8 cellular contexts compared by ENCODE assay signal in the genomic region with DNA sequence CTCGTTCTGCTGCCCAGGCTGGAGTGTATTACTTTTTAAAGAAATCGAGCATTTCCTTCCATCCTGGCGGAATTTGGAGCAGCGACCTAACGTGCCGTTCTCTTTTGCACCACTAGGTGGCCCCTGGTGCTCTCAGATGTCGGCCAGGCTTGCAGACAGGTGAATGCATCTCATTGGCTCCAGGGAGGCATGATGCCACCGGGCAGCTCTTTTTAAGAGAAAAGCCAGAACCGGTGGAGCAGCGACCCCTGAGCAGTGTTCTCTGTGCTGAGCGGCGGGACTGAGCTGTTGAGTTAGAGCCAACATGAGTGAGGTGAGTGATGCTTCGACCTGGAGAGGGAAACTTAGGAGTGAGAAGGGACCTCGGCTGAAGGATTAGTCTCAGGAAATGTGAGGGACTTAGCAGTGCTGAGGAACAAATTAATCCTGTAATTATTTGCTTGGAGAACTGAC. TPM values are rescaled to one million over a fixed set of nuclear protein-coding genes. Genes with fewer than 3 reads are reported as not detected.
DNase-seq lines count a peak whose midpoint lies in the region; ATAC-seq and TF ChIP-seq lines count a peak whose summit lies in the region.

Gene PCP4 (plus strand): TSS at position 241 of the 453 bp plus-strand sequence. CDS start 64 bp downstream, at position 305.

- TF ChIP-seq CTCF in 22Rv1 (IDR thresholded peaks at IDR 0.05) = peak; percentile 94
- peak; percentile 70 for TF ChIP-seq CTCF in GM12864 (IDR thresholded peaks at IDR 0.05; ENCODE audit: low read depth, low read length, missing control alignments)
- peak; percentile 62 for TF ChIP-seq CTCF in WI38 (IDR thresholded peaks at IDR 0.05; ENCODE audit: low read depth, low read length)
- peak; percentile 39 for TF ChIP-seq CTCF in fibroblast of the aortic adventitia (IDR thresholded peaks at IDR 0.05; ENCODE audit: insufficient read depth, low read length)

- ATAC-seq in aorta (ENCODE audit: low FRiP score) = peak; percentile 61
- no peak for ATAC-seq in HG03571 (IDR thresholded peaks at IDR 0.05; ENCODE audit: unreplicated experiment)

- intact Hi-C loops in aorta (cut with DNase I) = loop anchor here (1.0 to 5.0 kb wide), 3 partner anchors 80 to 254 kb away; no protein-coding TSS in a partner anchor

- H3K27ac ChIP-seq in 22Rv1 (no peak within 1 kb of the TSS), aorta (ENCODE audit: low read depth in 1 of 2, low read length in 2 of 2) (no peak within 1 kb of the TSS)

- H3K36me3 ChIP-seq in aorta (ENCODE audit: control insufficient read depth in 1 of 2, insufficient read depth in 2 of 2, low read length in 1 of 2) = no peaks in the 10 kb centered on the region

- WGBS in aorta, 2 donors = 5 to 7% methylated on average over 14 of the region's 14 CpGs

- no peak within 1 kb of the TSS for H3K4me3 ChIP-seq in GM12864 (ENCODE audit: low read depth, low read length)
- no peak within 1 kb of the TSS for H3K4me3 ChIP-seq in WI38 (ENCODE audit: low read depth, low read length)
- H3K4me3 ChIP-seq in fibroblast of the aortic adventitia (ENCODE audit: low read depth, low read length) = no peak within 1 kb of the TSS
- H3K4me3 ChIP-seq in aorta (ENCODE audit: low read length in 2 of 2) = no peak within 1 kb of the TSS

- no peaks in the 10 kb centered on the region for H3K27me3 ChIP-seq in aorta (ENCODE audit: control insufficient read depth in 1 of 2, insufficient read depth in 2 of 2, low read length in 1 of 2)

- H3K4me1 ChIP-seq in aorta (ENCODE audit: control insufficient read depth in 1 of 2, insufficient read depth in 2 of 2, low read length in 2 of 2) = no peaks in the 10 kb centered on the region

- no peaks in the 10 kb centered on the region for H3K9me3 ChIP-seq in aorta (ENCODE audit: control insufficient read depth, low read length)

- DNase-seq in GM12864 (ENCODE audit: low read depth) = no peak
- peak; percentile 89 for DNase-seq in NCI-H146 (lab: John Stamatoyannopoulos, UW)
- no peak for DNase-seq in fibroblast of the aortic adventitia (ENCODE audit: low read depth)
- peak; percentile 5 for DNase-seq in non-pigmented ciliary epithelial cell (ENCODE audit: low read depth)
- DNase-seq in aorta = no peak

RNA-seq across cellular contexts. Expression of gene PCP4, which starts in this region (rescaled TPM):
- total RNA-seq in fibroblast of the aortic adventitia (ENCODE audit: low replicate concordance) (not detected in 2 replicates), aorta (1 to 10 TPM in 1 of 2 donors, not detected in 1; 3.2 TPM)
- polyA plus RNA-seq in aorta = 1 to 10 TPM in 1 of 2 donors, not detected in 1; 3.9 TPM

Comparison
In these comparisons a context has a peak if more than half of its experiments do, and no peak if none do; other contexts are left out.
1. CTCF ChIP-seq: peak in every context shown above with its lines; median percentile 94 in 22Rv1; 70 in GM12864; 62 in WI38; 39 in fibroblast of the aortic adventitia.
2. DNase-seq: peak in NCI-H146 (single experiment) and non-pigmented ciliary epithelial cell (single experiment); none in GM12864 (single experiment), fibroblast of the aortic adventitia (single experiment) and aorta (0 of 2).